20 cellular contexts compared by ENCODE assay signal in genomic region chr17:82656266-82656665, GRCh38. TPM values are rescaled to one million over a fixed set of nuclear protein-coding genes. Genes with fewer than 3 reads are reported as not detected.
DNase-seq lines count a peak whose midpoint lies in the region; ATAC-seq and TF ChIP-seq lines count a peak whose summit lies in the region.
"Had no signal": no experiment of that assay in that cellular context is flagged by ENCODE, and none has a peak within 500 bp of the region (broad histone marks: within the 10 kb centered on the region; RNA-seq: fewer than 3 reads in every experiment).

No MANE protein-coding gene starts in this region.

- no peaks in the 10 kb centered on the region for H3K9me2 ChIP-seq in GM23338 (ENCODE audit: insufficient read depth)

- H3K79me2 ChIP-seq in GM23338 (replicated peaks; ENCODE audit: insufficient read depth) (no peaks in the 10 kb centered on the region), osteoblast (ENCODE audit: insufficient read depth, low read length) (no peaks in the 10 kb centered on the region)

- no peak overlapping the region for H3K4me3 ChIP-seq in GM23338
- no peak overlapping the region for H3K4me3 ChIP-seq in osteoblast (ENCODE audit: insufficient read depth, low read length)
- H3K4me3 ChIP-seq: GM12878, GM23248 had no signal

- no peaks in the 10 kb centered on the region for H3F3A ChIP-seq in GM23338 (replicated peaks; ENCODE audit: low read depth)

- H3K27ac ChIP-seq in GM23338 (ENCODE audit: low read depth), result 0 out of 2 replicates have a peak overlapping the region, but pooled peaks have one; percentile 19
- H3K27ac ChIP-seq in osteoblast (ENCODE audit: low read depth, low read length), result no peak overlapping the region
- H3K27ac ChIP-seq: GM23248 had no signal

- H3K4me1 ChIP-seq in GM23338 (ENCODE audit: insufficient read depth) (no peaks in the 10 kb centered on the region), osteoblast (ENCODE audit: insufficient read depth, low read length) (no peaks in the 10 kb centered on the region)

- intact Hi-C loops in dendritic cell treated with granulocyte-macrophage colony-stimulating factor and Interleukin-4, amounts not matched to agents 40 ng/mL and 50 ng/mL, for 4 days (cut with micrococcal nuclease), result no loop called here

- H3K36me3 Mint-ChIP-seq in GM23338 (ENCODE audit: low read depth), result no peaks in the 10 kb centered on the region; the same call in 2 of the 3 replicates
- H3K36me3 Mint-ChIP-seq in dendritic cell treated with granulocyte-macrophage colony-stimulating factor and Interleukin-4, amounts not matched to agents 40 ng/mL and 50 ng/mL, for 4 days (ENCODE audit: low read depth), result no peaks in the 10 kb centered on the region
- no peaks in the 10 kb centered on the region for H3K36me3 Mint-ChIP-seq in activated CD8-positive, alpha-beta memory T cell treated with anti-CD3 and anti-CD28 coated beads, Interleukin-2, amount 10 ng/mL, durations not matched to agents 7 days and 5 days

- CTCF ChIA-PET in activated CD8-positive, alpha-beta memory T cell treated with anti-CD3 and anti-CD28 coated beads, Interleukin-2, amount 10 ng/mL, durations not matched to agents 7 days and 5 days (lab: Charles Lee), result interaction anchor here (0.7 to 1.5 kb wide), 2 partner anchors 12 to 238 kb away, joined by 3 to 5 read pairs; partner anchors contain the start of genes HEXD and OGFOD3

- H2AFZ ChIP-seq in GM23338, result no peak overlapping the region
- H2AFZ ChIP-seq in osteoblast (ENCODE audit: low read length), result no peak overlapping the region
- H2AFZ ChIP-seq: GM23248 had no signal

- no peak overlapping the region for H3K4me3 Mint-ChIP-seq in GM23338
- no peak overlapping the region for H3K4me3 Mint-ChIP-seq in dendritic cell treated with granulocyte-macrophage colony-stimulating factor and Interleukin-4, amounts not matched to agents 40 ng/mL and 50 ng/mL, for 4 days
- H3K4me3 Mint-ChIP-seq in activated CD8-positive, alpha-beta memory T cell treated with anti-CD3 and anti-CD28 coated beads, Interleukin-2, amount 10 ng/mL, durations not matched to agents 7 days and 5 days, result no peak overlapping the region
- H3K4me3 Mint-ChIP-seq: B cell; CD8-positive, alpha-beta memory T cell had no signal

- no peaks in the 10 kb centered on the region for H3K27me3 ChIP-seq in GM23338 (ENCODE audit: insufficient read depth)
- no peaks in the 10 kb centered on the region for H3K27me3 ChIP-seq in osteoblast (ENCODE audit: insufficient read depth, low read length)

- ATAC-seq in GM23338 (no peak), GM21447 (IDR thresholded peaks at IDR 0.05; ENCODE audit: unreplicated experiment) (no peak)
- ATAC-seq in activated CD8-positive, alpha-beta memory T cell treated with anti-CD3 and anti-CD28 coated beads, Interleukin-2, amount 10 ng/mL, durations not matched to agents 7 days and 5 days, result no peak
- ATAC-seq: GM12878 had no signal

- peaks cover 5% of the 10 kb centered on the region; the same call in 1 of the 3 replicates for H3K9me3 Mint-ChIP-seq in GM23338
- H3K9me3 Mint-ChIP-seq in dendritic cell treated with granulocyte-macrophage colony-stimulating factor and Interleukin-4, amounts not matched to agents 40 ng/mL and 50 ng/mL, for 4 days, result no peaks in the 10 kb centered on the region
- peaks cover 3% of the 10 kb centered on the region for H3K9me3 Mint-ChIP-seq in activated CD8-positive, alpha-beta memory T cell treated with anti-CD3 and anti-CD28 coated beads, Interleukin-2, amount 10 ng/mL, durations not matched to agents 7 days and 5 days (ENCODE audit: low read depth)
- H3K9me3 Mint-ChIP-seq: CD4-positive, CD25-positive, alpha-beta regulatory T cell; CD8-positive, alpha-beta memory T cell had no signal

- no peak overlapping the region for H3K27ac Mint-ChIP-seq in GM23338
- H3K27ac Mint-ChIP-seq in dendritic cell treated with granulocyte-macrophage colony-stimulating factor and Interleukin-4, amounts not matched to agents 40 ng/mL and 50 ng/mL, for 4 days, result peak overlapping the region; percentile 79
- no peak overlapping the region for H3K27ac Mint-ChIP-seq in activated CD8-positive, alpha-beta memory T cell treated with anti-CD3 and anti-CD28 coated beads, Interleukin-2, amount 10 ng/mL, durations not matched to agents 7 days and 5 days
- H3K27ac Mint-ChIP-seq: B cell; CD4-positive, CD25-positive, alpha-beta regulatory T cell had no signal

- H3K4me2 ChIP-seq in GM23338 (no peak overlapping the region), osteoblast (ENCODE audit: insufficient read depth, low read length) (no peak overlapping the region)

- H3K9me3 ChIP-seq in osteoblast (ENCODE audit: low read depth, low read length), result no peaks in the 10 kb centered on the region

- TF ChIP-seq CTCF in GM23338 (conservative IDR thresholded peaks at IDR 0.05; ENCODE audit: low read depth in 2 of 2), result no peak
- no peak for TF ChIP-seq CTCF in osteoblast (IDR thresholded peaks at IDR 0.05; ENCODE audit: extremely low read depth, low read depth, low read length)

- H4K20me1 ChIP-seq in GM23338 (replicated peaks; ENCODE audit: insufficient read depth), result no peaks in the 10 kb centered on the region
- no peaks in the 10 kb centered on the region for H4K20me1 ChIP-seq in osteoblast (ENCODE audit: insufficient read depth, low read length)

- H3K36me3 ChIP-seq in GM23338 (ENCODE audit: insufficient read depth), result no peaks in the 10 kb centered on the region
- H3K36me3 ChIP-seq in osteoblast (ENCODE audit: insufficient read depth, low read length), result no peaks in the 10 kb centered on the region

- no peaks in the 10 kb centered on the region for H3K4me1 Mint-ChIP-seq in GM23338
- H3K4me1 Mint-ChIP-seq in dendritic cell treated with granulocyte-macrophage colony-stimulating factor and Interleukin-4, amounts not matched to agents 40 ng/mL and 50 ng/mL, for 4 days (ENCODE audit: low read depth), result peaks cover 17% of the 10 kb centered on the region
- no peaks in the 10 kb centered on the region for H3K4me1 Mint-ChIP-seq in activated CD8-positive, alpha-beta memory T cell treated with anti-CD3 and anti-CD28 coated beads, Interleukin-2, amount 10 ng/mL, durations not matched to agents 7 days and 5 days
- H3K4me1 Mint-ChIP-seq: CD4-positive, CD25-positive, alpha-beta regulatory T cell; CD8-positive, alpha-beta memory T cell had no signal

- no peak for DNase-seq in GM23338 (ENCODE audit: low spot score)
- peak; percentile 27 for DNase-seq in osteoblast (ENCODE audit: insufficient read length, low spot score, missing footprints)
- no peak for DNase-seq in Kasumi-1 (lab: John Stamatoyannopoulos, UW)
- DNase-seq in NCI-H146 (lab: John Stamatoyannopoulos, UW), result no peak
- no peak for DNase-seq in activated CD8-positive, alpha-beta memory T cell treated with anti-CD3 and anti-CD28 coated beads, Interleukin-2, amount 10 ng/mL, durations not matched to agents 7 days and 5 days
- DNase-seq: 8988T; C1 segment of cervical spinal cord; CD4-positive, CD25-positive, alpha-beta regulatory T cell; COR-L47; DMS 273 treated with DMSO at 0.1 percent for 48 hours; DMS53; DND-41; EL; GM23248; HCEC 1CT had no signal

- peaks cover 11% of the 10 kb centered on the region for H3K27me3 Mint-ChIP-seq in GM23338 (ENCODE audit: insufficient read depth, low read depth, poor library complexity)
- no peaks in the 10 kb centered on the region for H3K27me3 Mint-ChIP-seq in dendritic cell treated with granulocyte-macrophage colony-stimulating factor and Interleukin-4, amounts not matched to agents 40 ng/mL and 50 ng/mL, for 4 days
- no peaks in the 10 kb centered on the region for H3K27me3 Mint-ChIP-seq in activated CD8-positive, alpha-beta memory T cell treated with anti-CD3 and anti-CD28 coated beads, Interleukin-2, amount 10 ng/mL, durations not matched to agents 7 days and 5 days
- H3K27me3 Mint-ChIP-seq: B cell; CD4-positive, CD25-positive, alpha-beta regulatory T cell; CD8-positive, alpha-beta memory T cell had no signal

TF ChIP-seq in GM23338, 12 proteins besides CTCF, POLR2A, EP300 and RAD21 (continues in another document):
- no peak for TF ChIP-seq POLR2AphosphoS5 (IDR thresholded peaks at IDR 0.05; ENCODE audit: low read depth)
- no peak for TF ChIP-seq REST (IDR thresholded peaks at IDR 0.05; ENCODE audit: unreplicated experiment)
- no peak for TF ChIP-seq ZNF331 (CRISPR knock-in tag; IDR thresholded peaks at IDR 0.05; ENCODE audit: low read depth)
- no peak for TF ChIP-seq JUNB (IDR thresholded peaks at IDR 0.05; ENCODE audit: unreplicated experiment)
- TF ChIP-seq EZH2 (IDR thresholded peaks at IDR 0.05; ENCODE audit: low read depth, unreplicated experiment), result no peak

RNA-seq across cellular contexts. Expression of gene WDR45B, which starts 8.0 kb away (rescaled TPM):
- total RNA-seq in GM23338 (2014; rRNA removed; shearing (Covaris generic)), result 96.4 and 97.6 TPM in 2 replicates
- 69.4 and 82.3 TPM in 2 replicates for polyA plus RNA-seq in GM23338 (2016; fragmentation: Nextera tagmentation; extraction: Ambion mirVana)
- total RNA-seq in osteoblast, result 66.2 and 66.3 TPM in 2 replicates
- 10 to 100 TPM; 37.0 to 41.4 TPM for total RNA-seq in activated CD8-positive, alpha-beta memory T cell treated with anti-CD3 and anti-CD28 coated beads, Interleukin-2, amount 10 ng/mL, durations not matched to agents 7 days and 5 days

RNA-seq across cellular contexts. Expression of gene RAB40B, which starts 42.2 kb away (rescaled TPM):
- total RNA-seq in GM23338 (2014; rRNA removed; shearing (Covaris generic)), result 5.2 and 10.8 TPM in 2 replicates
- polyA plus RNA-seq in GM23338 (2016; fragmentation: Nextera tagmentation; extraction: Ambion mirVana), result 2.8 and 4.2 TPM in 2 replicates
- 8.3 and 9.1 TPM in 2 replicates for total RNA-seq in osteoblast
- total RNA-seq in activated CD8-positive, alpha-beta memory T cell treated with anti-CD3 and anti-CD28 coated beads, Interleukin-2, amount 10 ng/mL, durations not matched to agents 7 days and 5 days, result 1 to 10 TPM in 1 of 2 experiments, under 1 TPM in 1; 0.47 to 1.4 TPM
